In the genomic region with DNA sequence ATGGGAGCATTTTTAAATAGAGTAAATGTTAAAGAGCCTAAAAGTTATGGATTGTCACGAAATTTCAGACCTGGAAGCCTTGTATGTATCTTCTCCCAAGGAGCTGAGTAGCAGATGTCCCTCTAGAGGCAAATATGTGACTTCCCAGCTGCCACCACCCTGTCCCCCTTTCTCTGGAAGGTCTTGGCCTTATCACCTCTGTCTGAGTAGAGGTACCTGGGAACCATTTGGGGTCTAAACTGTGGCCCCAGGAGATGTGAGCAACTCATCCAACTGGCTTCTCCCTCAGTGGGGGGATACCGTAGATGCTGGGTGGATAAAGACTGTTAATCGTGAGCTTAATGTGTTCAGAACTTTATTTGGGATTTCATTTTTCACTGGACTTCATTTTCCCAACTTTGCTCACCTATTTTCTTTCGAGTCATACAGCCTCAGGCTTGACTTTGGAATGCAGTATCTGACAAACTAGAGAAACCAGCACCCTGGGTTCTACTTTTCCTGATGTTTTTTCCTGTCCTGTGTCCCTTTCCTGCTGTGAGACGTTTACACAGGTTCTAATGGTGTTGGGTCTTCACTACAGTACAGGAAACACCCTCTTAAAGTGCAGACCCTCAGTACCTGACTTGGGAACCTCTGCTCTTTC, we compare ENCODE assay signal across 31 cellular contexts. TPM values are rescaled to one million over a fixed set of nuclear protein-coding genes. Genes with fewer than 3 reads are reported as not detected.
DNase-seq lines count a peak whose midpoint lies in the region; ATAC-seq, FAIRE-seq and TF ChIP-seq lines count a peak whose summit lies in the region.
"Had no signal": no experiment of that assay in that cellular context is flagged by ENCODE, and none has a peak within 500 bp of the region (broad histone marks: within the 10 kb centered on the region; RNA-seq: fewer than 3 reads in every experiment).

No MANE protein-coding gene starts in this region.

- RAD21 ChIA-PET in HCT116 (lab: Charles Lee; ENCODE audit: low non-redundant PET in 1 of 2, low total read pairs in 2 of 2, uncharacterized antibody in 2 of 2, unreplicated experiment in 2 of 2), result no interaction called here

- H4K20me1 ChIP-seq in HCT116 (ENCODE audit: insufficient read depth), result no peaks in the 10 kb centered on the region
- no peaks in the 10 kb centered on the region for H4K20me1 ChIP-seq in keratinocyte (ENCODE audit: control insufficient read depth, extremely low read depth, insufficient read depth, low read length)
- H4K20me1 ChIP-seq in smooth muscle cell (ENCODE audit: low read depth), result no peaks in the 10 kb centered on the region

- H3K9ac ChIP-seq in HCT116 (ENCODE audit: low read length) (no peak overlapping the region), keratinocyte (ENCODE audit: control insufficient read depth, extremely low read depth, insufficient read depth, low read length) (no peak overlapping the region), smooth muscle cell (ENCODE audit: low read depth) (no peak overlapping the region)
- H3K9ac ChIP-seq: GM23248 had no signal

- no peaks in the 10 kb centered on the region for H3K9me2 ChIP-seq in HCT116 (ENCODE audit: insufficient read depth)

- H2AFZ ChIP-seq in HCT116 (ENCODE audit: low read depth, low read length, poor library complexity, severe bottlenecking) (no peak overlapping the region), keratinocyte (ENCODE audit: control insufficient read depth, low read length) (no peak overlapping the region), smooth muscle cell (ENCODE audit: low read depth) (no peak overlapping the region)
- H2AFZ ChIP-seq: GM23248 had no signal

- no peaks in the 10 kb centered on the region for H3F3A ChIP-seq in smooth muscle cell (ENCODE audit: low read depth)

- peak; percentile 34 for FAIRE-seq in keratinocyte (lab: Jason Lieb, UNC)
- FAIRE-seq: G401.6 had no signal

- H3K4me3 ChIP-seq in HCT116 (replicated peaks in 1 of 2; ENCODE audit: low read depth in 1 of 2, low read length in 2 of 2) (no peak overlapping the region), keratinocyte (ENCODE audit: control insufficient read depth in 2 of 3, extremely low read depth in 1 of 3, insufficient read depth in 2 of 3, low read depth in 1 of 3, low read length in 3 of 3) (no peak overlapping the region), smooth muscle cell (no peak overlapping the region), upper lobe of left lung (no peak overlapping the region)
- H3K4me3 ChIP-seq: GM23248, Peyer's patch, tibial artery had no signal

- no peak overlapping the region for H3K4me3 Mint-ChIP-seq in WTC11
- H3K4me3 Mint-ChIP-seq in naive thymus-derived CD8-positive, alpha-beta T cell, result no peak overlapping the region
- H3K4me3 Mint-ChIP-seq: activated CD8-positive, alpha-beta T cell treated with anti-CD3 and anti-CD28 coated beads, Interleukin-2, amount 10 ng/mL, durations not matched to agents 7 days and 5 days; activated naive CD4-positive, alpha-beta T cell treated with anti-CD3 and anti-CD28 coated beads, Interleukin-2, amount 50 U/mL, for 24 hours; activated T-helper 17 cell treated with anti-CD3 and anti-CD28 coated beads, Interleukin-2, amount 50 U/mL, for 72 hours; memory B cell had no signal

- H3K4me2 ChIP-seq in HCT116 (ENCODE audit: low read length), result no peak overlapping the region
- H3K4me2 ChIP-seq in keratinocyte (ENCODE audit: control insufficient read depth, extremely low read depth, insufficient read depth, low read depth, low read length), result peak overlapping the region; percentile 27
- no peak overlapping the region for H3K4me2 ChIP-seq in smooth muscle cell

- H3K9me3 Mint-ChIP-seq in WTC11, result peaks cover 8% of the 10 kb centered on the region
- no peaks in the 10 kb centered on the region for H3K9me3 Mint-ChIP-seq in naive thymus-derived CD8-positive, alpha-beta T cell
- H3K9me3 Mint-ChIP-seq: activated naive CD4-positive, alpha-beta T cell treated with anti-CD3 and anti-CD28 coated beads, Interleukin-2, amount 50 U/mL, for 24 hours; activated T-helper 17 cell treated with anti-CD3 and anti-CD28 coated beads, Interleukin-2, amount 50 U/mL, for 72 hours; memory B cell had no signal

- intact Hi-C loops in HCT116 (cut with micrococcal nuclease), result no loop called here

- CTCF ChIA-PET in HCT116 (lab: Charles Lee), result interaction anchor here (1.0 kb wide), 1 partner anchor 11 kb away, joined by 3 read pairs; no protein-coding TSS in a partner anchor
- CTCF ChIA-PET in WTC11 (lab: Charles Lee), result interaction anchor here (0.9 to 1.6 kb wide), 4 partner anchors 25 to 117 kb away, joined by 3 to 9 read pairs (median 4); no protein-coding TSS in a partner anchor

- TF ChIP-seq RAD21 in HCT116 (IDR thresholded peaks at IDR 0.05; ENCODE audit: low read depth), result no peak

- dilution Hi-C loops in keratinocyte (cut with MboI; ENCODE audit: extremely low pct_ligation_motif_present, low sequenced_read_pairs), result no loop called here

- no peak for DNase-seq in HCT116 (ENCODE audit: low read depth, low spot score)
- DNase-seq in WTC11 (ENCODE audit: low spot score), result no peak
- DNase-seq in keratinocyte (ENCODE audit: low read depth, low spot score), result no peak
- DNase-seq in smooth muscle cell (lab: John Stamatoyannopoulos, UW; ENCODE audit: unreplicated experiment), result no peak
- no peak for DNase-seq in upper lobe of left lung
- DNase-seq in naive thymus-derived CD8-positive, alpha-beta T cell, result no peak
- DNase-seq in NCI-H2196 (lab: John Stamatoyannopoulos, UW; ENCODE audit: unreplicated experiment), result no peak
- DNase-seq: activated CD4-positive, alpha-beta T cell treated with anti-CD3 and anti-CD28 coated beads for 4 hours; activated CD8-positive, alpha-beta T cell treated with anti-CD3 and anti-CD28 coated beads, Interleukin-2, amount 10 ng/mL, durations not matched to agents 7 days and 5 days; amygdala; Caco-2; GM23248; hypothalamus; KBM-7; NCI-H1092 treated with DMSO at 0.1 percent for 48 hours; NCI-H1930; NCI-H526; Peyer's patch; SIG-M5; stimulated activated CD4-positive, alpha-beta T cell treated with anti-CD3 and anti-CD28 coated beads, Interleukin-15, amount 100 ng/mL, for 24 hours; stimulated activated CD4-positive, alpha-beta T cell treated with anti-CD3 and anti-CD28 coated beads, Interleukin-4, amount 100 ng/mL, for 4 hours; tibial artery had no signal

- H3K36me3 ChIP-seq in HCT116 (ENCODE audit: control insufficient read depth in 1 of 2, insufficient read depth in 2 of 2, low read length in 2 of 2) (no peaks in the 10 kb centered on the region), keratinocyte (ENCODE audit: control insufficient read depth in 2 of 2, extremely low read depth in 1 of 2, insufficient read depth in 2 of 2, low read length in 2 of 2) (no peaks in the 10 kb centered on the region), smooth muscle cell (ENCODE audit: low read depth) (no peaks in the 10 kb centered on the region), upper lobe of left lung (no peaks in the 10 kb centered on the region)
- H3K36me3 ChIP-seq: neutrophil, Peyer's patch, tibial artery had no signal

- peak; percentile 61 for ATAC-seq in HCT116
- ATAC-seq in WTC11, result peak; percentile 17
- ATAC-seq in upper lobe of left lung (ENCODE audit: low FRiP score in 2 of 2), result no peak
- no peak for ATAC-seq in naive thymus-derived CD8-positive, alpha-beta T cell
- ATAC-seq: activated CD8-positive, alpha-beta T cell treated with anti-CD3 and anti-CD28 coated beads, Interleukin-2, amount 10 ng/mL, durations not matched to agents 7 days and 5 days; activated T-helper 17 cell treated with anti-CD3 and anti-CD28 coated beads, Interleukin-2, amount 50 U/mL, for 72 hours; left lobe of liver had no signal

- no peak for TF ChIP-seq POLR2A in HCT116 (IDR thresholded peaks at IDR 0.05; ENCODE audit: borderline replicate concordance, extremely low read depth, insufficient read depth, insufficient read length)
- no peak for TF ChIP-seq POLR2A in upper lobe of left lung (IDR thresholded peaks at IDR 0.05)

- WGBS in smooth muscle cell (ENCODE audit: low lambda C conversion rate), result 83% methylated on average over 5 of the region's 5 CpGs
- WGBS in upper lobe of left lung, 2 donors, result 76 to 78% methylated on average over 5 of the region's 5 CpGs

- TF ChIP-seq EP300 in upper lobe of left lung (IDR thresholded peaks at IDR 0.05), result no peak

- H3K79me2 ChIP-seq in HCT116 (ENCODE audit: insufficient read depth, low read length) (no peaks in the 10 kb centered on the region), keratinocyte (ENCODE audit: control insufficient read depth, insufficient read depth, low read length) (no peaks in the 10 kb centered on the region), smooth muscle cell (ENCODE audit: low read depth) (no peaks in the 10 kb centered on the region)

- H3K4me1 ChIP-seq in HCT116 (ENCODE audit: control insufficient read depth in 1 of 2, insufficient read depth in 2 of 2, low read length in 2 of 2) (no peaks in the 10 kb centered on the region), keratinocyte (ENCODE audit: control insufficient read depth, extremely low read depth, insufficient read depth, low read length) (no peaks in the 10 kb centered on the region), smooth muscle cell (ENCODE audit: low read depth) (peaks cover 8% of the 10 kb centered on the region), upper lobe of left lung (peaks cover 0 to 10% (median 1%) of the 10 kb centered on the region in 4 donors)
- H3K4me1 ChIP-seq: Peyer's patch, tibial artery had no signal

- TF ChIP-seq CTCF in HCT116 (IDR thresholded peaks at IDR 0.05 in 2 of 3, conservative IDR thresholded peaks at IDR 0.05 in 1 of 3; ENCODE audit: borderline replicate concordance in 1 of 3, insufficient read depth in 1 of 3, low read depth in 2 of 3, low read length in 2 of 3) (peak in 2 of 3 experiments; percentile 42 to 50; a peak in 4 of 6 replicates), WTC11 (IDR thresholded peaks at IDR 0.05) (no peak), keratinocyte (optimal IDR thresholded peaks at IDR 0.05 in 1 of 3, IDR thresholded peaks at IDR 0.05 in 1 of 3, conservative IDR thresholded peaks at IDR 0.05 in 1 of 3; ENCODE audit: extremely low read depth in 1 of 3, insufficient read depth in 2 of 3, low read length in 3 of 3) (peak in 1 of 3 experiments; percentile 6), smooth muscle cell (IDR thresholded peaks at IDR 0.05; ENCODE audit: borderline replicate concordance, insufficient read depth, poor library complexity, severe bottlenecking) (peak; percentile 28), upper lobe of left lung (IDR thresholded peaks at IDR 0.05) (no peak)

- no TSS peak for BruUV-seq in HCT116 (replicated peaks; lab: Mats Ljungman, UMichigan)

- peaks cover 64% of the 10 kb centered on the region for H3K4me1 Mint-ChIP-seq in WTC11
- peaks cover 0 to 2% (median 0%) of the 10 kb centered on the region in 4 donors for H3K4me1 Mint-ChIP-seq in naive thymus-derived CD8-positive, alpha-beta T cell
- H3K4me1 Mint-ChIP-seq: activated naive CD4-positive, alpha-beta T cell treated with anti-CD3 and anti-CD28 coated beads, Interleukin-2, amount 50 U/mL, for 24 hours; activated T-helper 17 cell treated with anti-CD3 and anti-CD28 coated beads, Interleukin-2, amount 50 U/mL, for 72 hours; memory B cell had no signal

- no peak overlapping the region for H3K27ac ChIP-seq in HCT116 (ENCODE audit: low read depth, low read length)
- H3K27ac ChIP-seq in keratinocyte (ENCODE audit: control insufficient read depth, insufficient read depth, low read length), result no peak overlapping the region
- H3K27ac ChIP-seq in smooth muscle cell (ENCODE audit: low read depth), result no peak overlapping the region
- H3K27ac ChIP-seq in upper lobe of left lung, result no peak overlapping the region
- H3K27ac ChIP-seq: C4-2B, GM23248, neutrophil, Peyer's patch, tibial artery had no signal

- H3K9me3 ChIP-seq in HCT116 (ENCODE audit: control insufficient read depth in 1 of 2, insufficient read depth in 1 of 2, low read depth in 1 of 2, low read length in 2 of 2) (no peaks in the 10 kb centered on the region), keratinocyte (ENCODE audit: control insufficient read depth, low read depth, low read length) (no peaks in the 10 kb centered on the region), smooth muscle cell (replicated peaks; ENCODE audit: low read depth) (no peaks in the 10 kb centered on the region), upper lobe of left lung (no peaks in the 10 kb centered on the region)
- H3K9me3 ChIP-seq: Caco-2, neutrophil, Peyer's patch, tibial artery had no signal

- H3K27me3 ChIP-seq in HCT116 (ENCODE audit: insufficient read depth, low read length), result peaks cover 8% of the 10 kb centered on the region; the same call in 1 of the 2 replicates
- peaks cover 13% of the 10 kb centered on the region for H3K27me3 ChIP-seq in keratinocyte (ENCODE audit: control insufficient read depth, extremely low read depth, insufficient read depth, low read length)
- H3K27me3 ChIP-seq in smooth muscle cell (ENCODE audit: low read depth), result no peaks in the 10 kb centered on the region
- no peaks in the 10 kb centered on the region for H3K27me3 ChIP-seq in upper lobe of left lung
- H3K27me3 ChIP-seq: neutrophil, Peyer's patch had no signal

- H3K36me3 Mint-ChIP-seq in WTC11, result peaks cover 57% of the 10 kb centered on the region
- H3K36me3 Mint-ChIP-seq in naive thymus-derived CD8-positive, alpha-beta T cell, result no peaks in the 10 kb centered on the region
- H3K36me3 Mint-ChIP-seq: activated naive CD4-positive, alpha-beta T cell treated with anti-CD3 and anti-CD28 coated beads, Interleukin-2, amount 50 U/mL, for 24 hours; memory B cell had no signal

- H3K27me3 Mint-ChIP-seq in WTC11 (ENCODE audit: low read depth), result no peaks in the 10 kb centered on the region
- H3K27me3 Mint-ChIP-seq in naive thymus-derived CD8-positive, alpha-beta T cell, result peaks cover 10 to 32% (median 14%) of the 10 kb centered on the region in 5 donors

- POLR2A ChIA-PET in HCT116 (lab: Charles Lee) (no interaction called here), WTC11 (lab: Charles Lee) (interaction anchor here (1.4 kb wide), 1 partner anchor 87 kb away, joined by 3 read pairs; no protein-coding TSS in a partner anchor)
- POLR2A ChIA-PET in naive thymus-derived CD8-positive, alpha-beta T cell (lab: Charles Lee), result no interaction called here

- peak overlapping the region; percentile 92 for H3K27ac Mint-ChIP-seq in WTC11
- no peak overlapping the region for H3K27ac Mint-ChIP-seq in naive thymus-derived CD8-positive, alpha-beta T cell
- H3K27ac Mint-ChIP-seq: activated CD8-positive, alpha-beta T cell treated with anti-CD3 and anti-CD28 coated beads, Interleukin-2, amount 10 ng/mL, durations not matched to agents 7 days and 5 days; activated naive CD4-positive, alpha-beta T cell treated with anti-CD3 and anti-CD28 coated beads, Interleukin-2, amount 50 U/mL, for 24 hours; activated T-helper 17 cell treated with anti-CD3 and anti-CD28 coated beads, Interleukin-2, amount 50 U/mL, for 72 hours; memory B cell had no signal

- no peaks in the 10 kb centered on the region for H3K9me1 ChIP-seq in keratinocyte (ENCODE audit: control insufficient read depth, extremely low read depth, insufficient read depth, low read length)

RNA-seq across cellular contexts. Expression of gene CCR4, which starts 53.3 kb away (rescaled TPM):
- total RNA-seq in HCT116 (2021; ENCODE audit: unreplicated experiment) (not detected), WTC11 (2021) (0.11 to 0.22 TPM (median 0.11 TPM) in 3 replicates), smooth muscle cell (not detected in 2 replicates), upper lobe of left lung (1 to 10 TPM in 4 of 6 donors, not detected in 2; 1.0 to 1.8 (median 1.1) TPM)
- not detected in 2 replicates for polyA plus RNA-seq in HCT116 (2012)
- polyA plus RNA-seq in keratinocyte (0.01 TPM in 1 of 3 replicates, not detected in the others), smooth muscle cell (0.13 TPM in 1 of 2 replicates, not detected in the other)
- not detected for polyA plus RNA-seq in keratinocyte (2011; ENCODE audit: low read depth)
- not detected in 2 replicates for polyA plus RNA-seq in keratinocyte (2011; cell fraction: cytosol; rRNA removed)
- not detected in 2 replicates for polyA plus RNA-seq in keratinocyte (2011; cell fraction: nucleus; rRNA removed)
- not detected in 2 replicates for polyA plus RNA-seq in keratinocyte (2012; ENCODE audit: low replicate concordance)
- not detected in 3 replicates for polyA minus RNA-seq in keratinocyte
- polyA minus RNA-seq in keratinocyte (2011; cell fraction: cytosol; rRNA and poly(A)+ RNA removed), result not detected
- not detected in 2 replicates for polyA minus RNA-seq in keratinocyte (2011; cell fraction: nucleus; rRNA and poly(A)+ RNA removed)
- total RNA-seq in naive thymus-derived CD8-positive, alpha-beta T cell, result under 1 TPM; 0.16 to 0.23 TPM
- polyA plus RNA-seq in naive thymus-derived CD8-positive, alpha-beta T cell, result under 1 TPM in 2 of 3 donors, not detected in 1; 0.09 TPM
- total RNA-seq: Caco-2, GM23248, M059J, Peyer's patch, pulmonary artery endothelial cell had no signal
- polyA plus RNA-seq: GM23248 had no signal

Comparison
In these comparisons a context has a peak if more than half of its experiments do, and no peak if none do; other contexts are left out.
1. ATAC-seq: peak in HCT116 (single experiment) and WTC11 (single experiment); none in upper lobe of left lung (0 of 2) and naive thymus-derived CD8-positive, alpha-beta T cell (0 of 2).
2. CTCF ChIP-seq: peak in HCT116 (2 of 3) and smooth muscle cell (single experiment); none in WTC11 (single experiment) and upper lobe of left lung (0 of 6).
3. Of the 4 proteins assayed by ChIP-seq in both WTC11 and HCT116: peak only in WTC11: none; only in HCT116: CTCF; in both: none; in neither: 3.